Comparison of ENCODE assay signal across 25 cellular contexts in the genomic region with DNA sequence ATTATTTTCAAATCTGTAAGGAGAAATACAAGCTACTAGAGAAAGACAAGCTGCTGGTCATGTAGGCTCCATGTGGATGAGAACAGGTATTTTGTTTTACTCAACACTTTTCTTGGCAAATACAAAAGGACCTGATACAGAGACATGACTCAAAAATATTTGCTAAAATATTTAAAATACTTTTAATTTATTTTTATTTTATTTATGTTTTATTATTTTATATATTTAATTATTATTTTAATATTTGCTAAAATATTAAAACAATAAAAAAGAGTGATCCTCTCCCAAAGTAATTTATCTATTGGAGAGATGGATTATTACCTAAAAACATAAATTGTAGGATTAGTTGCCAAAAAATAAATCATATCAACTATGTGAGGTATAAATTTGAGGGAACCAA.
DNase-seq lines count a peak whose midpoint lies in the region; FAIRE-seq and TF ChIP-seq lines count a peak whose summit lies in the region.
"Had no signal": no experiment of that assay in that cellular context is flagged by ENCODE, and none has a peak within 500 bp of the region (broad histone marks: within the 10 kb centered on the region; RNA-seq: fewer than 3 reads in every experiment).

No MANE protein-coding gene starts in this region.

- no peak for TF ChIP-seq POLR2A in erythroblast (IDR thresholded peaks at IDR 0.05; ENCODE audit: low read length)

- BruUV-seq in A673 (replicated peaks; lab: Mats Ljungman, UMichigan): no TSS peak

- POLR2A ChIA-PET in A673 (lab: Charles Lee; ENCODE audit: low non-redundant PET): no interaction called here

- no peak overlapping the region for H3K4me3 ChIP-seq in A673 (ENCODE audit: low read depth, low read length, poor library complexity, severe bottlenecking)
- H3K4me3 ChIP-seq: A549, BLaER1 had no signal

- CTCF ChIA-PET in A673 (lab: Charles Lee): no interaction called here

- no peaks in the 10 kb centered on the region for H3K27me3 ChIP-seq in A673 (replicated peaks; ENCODE audit: insufficient read depth, low read depth, low read length, poor library complexity)
- H3K27me3 ChIP-seq: BE2C, BLaER1 had no signal

- no peaks in the 10 kb centered on the region for H3K4me1 ChIP-seq in A673 (ENCODE audit: insufficient read depth, low read length, poor library complexity, severe bottlenecking)
- H3K4me1 ChIP-seq: A549, BE2C, BLaER1 had no signal

- intact Hi-C loops in A673 (cut with micrococcal nuclease; ENCODE audit: unreplicated experiment): no loop called here

- peaks cover 6% of the 10 kb centered on the region for H3K9me3 ChIP-seq in A673 (ENCODE audit: low read depth, low read length, poor library complexity, severe bottlenecking)
- H3K9me3 ChIP-seq: A549, BE2C, BLaER1 had no signal

- FAIRE-seq in G401.6 (lab: Jason Lieb, UNC) (peak; percentile 13), colon (lab: Jason Lieb, UNC) (peak; percentile 33), frontal cortex (lab: Jason Lieb, UNC) (peak; percentile 61)
- FAIRE-seq: A549, GM12891 had no signal

- H3K27ac ChIP-seq in A673 (ENCODE audit: low read depth, low read length, poor library complexity, severe bottlenecking): no peak overlapping the region
- H3K27ac ChIP-seq: A549, BLaER1 had no signal

- TF ChIP-seq CTCF in A673 (conservative IDR thresholded peaks at IDR 0.05; ENCODE audit: low read depth, low read length): no peak

- H3K36me3 ChIP-seq in A673 (ENCODE audit: insufficient read depth, low read length, poor library complexity, severe bottlenecking): no peaks in the 10 kb centered on the region
- H3K36me3 ChIP-seq: BE2C, BLaER1 had no signal

- no peak for DNase-seq in frontal cortex (ENCODE audit: low spot score in 2 of 2)
- no peak for DNase-seq in NCI-H1048 (lab: John Stamatoyannopoulos, UW)
- DNase-seq in NCI-H1092 (lab: John Stamatoyannopoulos, UW): no peak
- no peak for DNase-seq in A673 (ENCODE audit: low spot score)
- no peak for DNase-seq in erythroblast (lab: John Stamatoyannopoulos, UW)
- DNase-seq: 8988T; ACHN; BE2C; C1 segment of cervical spinal cord; CD4-positive, alpha-beta memory T cell; CD4-positive, CD25-positive, alpha-beta regulatory T cell; CD8-positive, alpha-beta memory T cell; COR-L47; DMS 273 treated with DMSO at 0.1 percent for 48 hours; DMS153; DMS53; DMS79; DND-41; EL; GF-D8 had no signal
